Comparison of ENCODE assay signal across 18 cellular contexts in the genomic region with DNA sequence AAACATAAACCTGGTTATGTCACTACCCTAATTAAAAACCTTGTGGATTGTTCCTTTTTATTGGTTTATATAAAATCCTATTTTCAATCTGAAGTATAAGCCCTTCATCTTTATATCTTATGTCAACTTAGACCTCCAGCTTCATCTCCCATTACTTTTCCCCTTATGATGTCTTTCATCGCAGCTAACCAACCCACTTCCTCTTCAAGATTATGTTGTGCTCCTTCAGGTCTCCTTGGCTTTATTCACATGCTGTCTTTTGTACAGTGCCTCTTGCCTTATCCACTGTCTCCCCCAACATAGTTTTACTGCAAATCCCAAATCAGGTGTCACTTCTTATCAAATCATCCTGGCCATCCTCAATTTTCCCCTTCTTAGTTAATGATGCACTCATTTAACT.
"Had no signal": no experiment of that assay in that cellular context is flagged by ENCODE, and none has a peak within 500 bp of the region (broad histone marks: within the 10 kb centered on the region; RNA-seq: fewer than 3 reads in every experiment).

No MANE protein-coding gene starts in this region.

- H3K27me3 ChIP-seq: gastrocnemius medialis, heart left ventricle, left lung, thyroid gland had no signal

- H3K9me3 ChIP-seq: gastrocnemius medialis, heart left ventricle, left lung, thyroid gland had no signal

- FAIRE-seq: kidney, TTC549 had no signal

- H3K27ac ChIP-seq: gastrocnemius medialis, heart left ventricle, left lung, thyroid gland had no signal

- H3K27me3 Mint-ChIP-seq: activated CD4-positive, alpha-beta T cell treated with anti-CD3 and anti-CD28 coated beads, Interleukin-2, amount 10 ng/mL, durations not matched to agents 7 days and 5 days; activated naive CD4-positive, alpha-beta T cell treated with anti-CD3 and anti-CD28 coated beads, Interleukin-2, amount 50 U/mL, for 24 hours; dendritic cell treated with granulocyte-macrophage colony-stimulating factor and Interleukin-4, amounts not matched to agents 40 ng/mL and 50 ng/mL, for 4 days; progenitor cell of endocrine pancreas had no signal

- H3K4me3 Mint-ChIP-seq: activated CD4-positive, alpha-beta T cell treated with anti-CD3 and anti-CD28 coated beads, Interleukin-2, amount 10 ng/mL, durations not matched to agents 7 days and 5 days; activated naive CD4-positive, alpha-beta T cell treated with anti-CD3 and anti-CD28 coated beads, Interleukin-2, amount 50 U/mL, for 24 hours; activated T-cell treated with anti-CD3 and anti-CD28 coated beads, Interleukin-2, amount 50 U/mL, for 72 hours; dendritic cell treated with granulocyte-macrophage colony-stimulating factor and Interleukin-4, amounts not matched to agents 40 ng/mL and 50 ng/mL, for 4 days; neural crest cell had no signal

- H3K27ac Mint-ChIP-seq: activated CD4-positive, alpha-beta T cell treated with anti-CD3 and anti-CD28 coated beads, Interleukin-2, amount 10 ng/mL, durations not matched to agents 7 days and 5 days; activated naive CD4-positive, alpha-beta T cell treated with anti-CD3 and anti-CD28 coated beads, Interleukin-2, amount 50 U/mL, for 24 hours; activated T-cell treated with anti-CD3 and anti-CD28 coated beads, Interleukin-2, amount 50 U/mL, for 72 hours; dendritic cell treated with granulocyte-macrophage colony-stimulating factor and Interleukin-4, amounts not matched to agents 40 ng/mL and 50 ng/mL, for 4 days; progenitor cell of endocrine pancreas had no signal

- H3K9me3 Mint-ChIP-seq: activated CD4-positive, alpha-beta T cell treated with anti-CD3 and anti-CD28 coated beads, Interleukin-2, amount 10 ng/mL, durations not matched to agents 7 days and 5 days; activated naive CD4-positive, alpha-beta T cell treated with anti-CD3 and anti-CD28 coated beads, Interleukin-2, amount 50 U/mL, for 24 hours; activated T-cell treated with anti-CD3 and anti-CD28 coated beads, Interleukin-2, amount 50 U/mL, for 72 hours; dendritic cell treated with granulocyte-macrophage colony-stimulating factor and Interleukin-4, amounts not matched to agents 40 ng/mL and 50 ng/mL, for 4 days; neural crest cell had no signal

- ATAC-seq: esophagus mucosa, gastrocnemius medialis, heart left ventricle had no signal

- H3K36me3 ChIP-seq: gastrocnemius medialis, left lung, thyroid gland had no signal

- DNase-seq: activated CD4-positive, alpha-beta T cell treated with anti-CD3 and anti-CD28 coated beads, Interleukin-2, amount 10 ng/mL, durations not matched to agents 7 days and 5 days; activated CD8-positive, alpha-beta memory T cell treated with anti-CD3 and anti-CD28 coated beads for 24 hours; activated gamma-delta T cell; activated T-cell treated with anti-CD3 and anti-CD28 coated beads, Interleukin-2, amount 50 U/mL, for 72 hours; effector CD8-positive, alpha-beta T cell; gastrocnemius medialis; heart left ventricle; kidney; left lung; mammary epithelial cell; stimulated activated naive CD4-positive, alpha-beta T cell treated with Interleukin-2 at 50 U/mL for 16 hours; thyroid gland had no signal

- H3K4me3 ChIP-seq: gastrocnemius medialis, heart left ventricle, left lung, thyroid gland had no signal
